ENCODE assay signal across 22 cellular contexts in the genomic region with DNA sequence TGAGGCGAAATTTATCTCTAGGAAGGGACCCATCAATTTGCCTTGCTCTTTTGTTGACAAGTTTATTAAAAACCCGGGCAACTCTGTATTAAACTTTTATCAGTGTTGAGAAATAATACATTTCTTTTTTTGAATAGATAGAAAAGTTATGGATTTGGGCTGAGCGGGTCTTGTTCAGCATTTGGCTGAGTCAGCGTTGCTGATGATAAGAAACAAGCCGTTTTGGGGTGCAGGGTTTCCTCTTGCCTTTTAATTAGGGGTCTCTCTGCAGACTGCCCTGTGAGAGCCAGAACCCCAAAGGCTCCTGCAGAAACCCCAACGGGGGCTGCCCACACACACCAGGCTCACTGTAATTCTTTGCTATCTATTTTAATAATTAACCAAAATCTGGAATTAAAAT.
"Had no signal": no experiment of that assay in that cellular context is flagged by ENCODE, and none has a peak within 500 bp of the region (broad histone marks: within the 10 kb centered on the region; RNA-seq: fewer than 3 reads in every experiment).

No MANE protein-coding gene starts in this region.

- DNase-seq: activated CD4-positive, alpha-beta memory T cell treated with anti-CD3 and anti-CD28 coated beads, Interleukin-2, amount 10 ng/mL, durations not matched to agents 7 days and 5 days; activated CD4-positive, alpha-beta T cell treated with anti-CD3 and anti-CD28 coated beads for 36 hours; activated CD4-positive, alpha-beta T cell treated with anti-CD3 and anti-CD28 coated beads, Interleukin-2, amount 50 U/mL, for 1 hour; activated gamma-delta T cell; activated naive CD4-positive, alpha-beta T cell treated with anti-CD3 and anti-CD28 coated beads for 36 hours; activated T-cell treated with anti-CD3 and anti-CD28 coated beads for 4 hours; activated T-cell treated with anti-CD3 and anti-CD28 coated beads, Interleukin-2, amount 50 U/mL, for 48 hours; amygdala; MG63; NCI-H1105; NCI-H1436; NCI-H1694 treated with DMSO at 0.1 percent for 48 hours; NCI-H2029 treated with DMSO at 0.1 percent for 48 hours; NCI-H524; Peyer's patch; SHP77 treated with DMSO at 0.1 percent for 48 hours; T-helper 17 cell; T-helper 9 cell; WERI-Rb-1 had no signal

- H3K27me3 ChIP-seq: MG63, Peyer's patch had no signal

- H3K9me3 ChIP-seq: MG63, Peyer's patch had no signal

- ATAC-seq: activated CD4-positive, alpha-beta T cell treated with anti-CD3 and anti-CD28 coated beads for 36 hours; activated T-helper 17 cell treated with anti-CD3 and anti-CD28 coated beads, Interleukin-2, amount 50 U/mL, for 72 hours; T-helper 17 cell had no signal

- H3K36me3 ChIP-seq: MG63, Peyer's patch, WERI-Rb-1 had no signal

- H3K4me3 ChIP-seq: MG63, Peyer's patch had no signal

- H3K27ac ChIP-seq: Peyer's patch, RWPE1, WERI-Rb-1 had no signal

- FAIRE-seq: astrocyte had no signal
